Comparison of ENCODE assay signal across 1 cellular context in genomic region chr1:154607748-154608521, GRCh38.
TF ChIP-seq lines count a peak whose summit lies in the region.

A gene with protein sequence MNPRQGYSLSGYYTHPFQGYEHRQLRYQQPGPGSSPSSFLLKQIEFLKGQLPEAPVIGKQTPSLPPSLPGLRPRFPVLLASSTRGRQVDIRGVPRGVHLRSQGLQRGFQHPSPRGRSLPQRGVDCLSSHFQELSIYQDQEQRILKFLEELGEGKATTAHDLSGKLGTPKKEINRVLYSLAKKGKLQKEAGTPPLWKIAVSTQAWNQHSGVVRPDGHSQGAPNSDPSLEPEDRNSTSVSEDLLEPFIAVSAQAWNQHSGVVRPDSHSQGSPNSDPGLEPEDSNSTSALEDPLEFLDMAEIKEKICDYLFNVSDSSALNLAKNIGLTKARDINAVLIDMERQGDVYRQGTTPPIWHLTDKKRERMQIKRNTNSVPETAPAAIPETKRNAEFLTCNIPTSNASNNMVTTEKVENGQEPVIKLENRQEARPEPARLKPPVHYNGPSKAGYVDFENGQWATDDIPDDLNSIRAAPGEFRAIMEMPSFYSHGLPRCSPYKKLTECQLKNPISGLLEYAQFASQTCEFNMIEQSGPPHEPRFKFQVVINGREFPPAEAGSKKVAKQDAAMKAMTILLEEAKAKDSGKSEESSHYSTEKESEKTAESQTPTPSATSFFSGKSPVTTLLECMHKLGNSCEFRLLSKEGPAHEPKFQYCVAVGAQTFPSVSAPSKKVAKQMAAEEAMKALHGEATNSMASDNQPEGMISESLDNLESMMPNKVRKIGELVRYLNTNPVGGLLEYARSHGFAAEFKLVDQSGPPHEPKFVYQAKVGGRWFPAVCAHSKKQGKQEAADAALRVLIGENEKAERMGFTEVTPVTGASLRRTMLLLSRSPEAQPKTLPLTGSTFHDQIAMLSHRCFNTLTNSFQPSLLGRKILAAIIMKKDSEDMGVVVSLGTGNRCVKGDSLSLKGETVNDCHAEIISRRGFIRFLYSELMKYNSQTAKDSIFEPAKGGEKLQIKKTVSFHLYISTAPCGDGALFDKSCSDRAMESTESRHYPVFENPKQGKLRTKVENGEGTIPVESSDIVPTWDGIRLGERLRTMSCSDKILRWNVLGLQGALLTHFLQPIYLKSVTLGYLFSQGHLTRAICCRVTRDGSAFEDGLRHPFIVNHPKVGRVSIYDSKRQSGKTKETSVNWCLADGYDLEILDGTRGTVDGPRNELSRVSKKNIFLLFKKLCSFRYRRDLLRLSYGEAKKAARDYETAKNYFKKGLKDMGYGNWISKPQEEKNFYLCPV (minus strand): TSS chr1:154608186. CDS start chr1:154608006, 180 bp downstream.

TF ChIP-seq in IMR-90, 13 proteins besides CTCF, POLR2A, EP300 and RAD21:
- TF ChIP-seq SMC3 (IDR thresholded peaks at IDR 0.05; ENCODE audit: low read depth, low read length) (peak; percentile 21; the same call in 1 of the 2 replicates), CEBPB (IDR thresholded peaks at IDR 0.05; ENCODE audit: low read depth, low read length) (peak; percentile 96), MAFK (IDR thresholded peaks at IDR 0.05; ENCODE audit: low read depth, low read length) (no peak)
